ENCODE assay signal across 26 cellular contexts in genomic region chr6:38326837-38327236, GRCh38.
"Had no signal": no experiment of that assay in that cellular context is flagged by ENCODE, and none has a peak within 500 bp of the region (broad histone marks: within the 10 kb centered on the region; RNA-seq: fewer than 3 reads in every experiment).

No MANE protein-coding gene starts in this region.

- H3K9me3 Mint-ChIP-seq: activated CD4-positive, alpha-beta memory T cell treated with anti-CD3 and anti-CD28 coated beads for 36 hours; activated naive CD4-positive, alpha-beta T cell treated with anti-CD3 and anti-CD28 coated beads, Interleukin-2, amount 10 ng/mL, durations not matched to agents 7 days and 5 days; activated naive CD8-positive, alpha-beta T cell treated with anti-CD3 and anti-CD28 coated beads for 36 hours; activated T-cell treated with anti-CD3 and anti-CD28 coated beads, Interleukin-2, amount 50 U/mL, for 72 hours; activated T-helper 2 cell treated with anti-CD3 and anti-CD28 coated beads, Interferon-gamma antibody, Interleukin-2, Interleukin-4, amounts not matched to agents 10 μg/mL and 5 μg/mL and 100 μg/mL, durations not matched to agents 14 hours and 24 hours and 36 hours had no signal

- H3K36me3 Mint-ChIP-seq: activated naive CD4-positive, alpha-beta T cell treated with anti-CD3 and anti-CD28 coated beads, Interleukin-2, amount 10 ng/mL, durations not matched to agents 7 days and 5 days; activated naive CD8-positive, alpha-beta T cell treated with anti-CD3 and anti-CD28 coated beads for 36 hours had no signal

- H3K9me3 ChIP-seq: SJCRH30, SK-N-SH had no signal

- H3K36me3 ChIP-seq: brain microvascular endothelial cell, cardiac muscle cell, SJCRH30 had no signal

- H3K27me3 ChIP-seq: brain microvascular endothelial cell, cardiac muscle cell, SJCRH30 had no signal

- ATAC-seq: activated T-cell treated with anti-CD3 and anti-CD28 coated beads, Interleukin-2, amount 50 U/mL, for 72 hours; Right ventricle myocardium inferior had no signal

- H3K27ac ChIP-seq: brain microvascular endothelial cell, cardiac muscle cell, SJCRH30, VCaP had no signal

- H3K4me1 Mint-ChIP-seq: activated CD4-positive, alpha-beta T cell treated with anti-CD3 and anti-CD28 coated beads, Interleukin-2, amount 10 ng/mL, durations not matched to agents 7 days and 5 days; activated naive CD4-positive, alpha-beta T cell treated with anti-CD3 and anti-CD28 coated beads, Interleukin-2, amount 10 ng/mL, durations not matched to agents 7 days and 5 days had no signal

- H3K4me1 ChIP-seq: SJCRH30 had no signal

- DNase-seq: activated CD4-positive, alpha-beta memory T cell treated with anti-CD3 and anti-CD28 coated beads for 36 hours; activated CD4-positive, alpha-beta T cell treated with anti-CD3 and anti-CD28 coated beads, Interleukin-2, amount 10 ng/mL, durations not matched to agents 7 days and 5 days; activated CD4-positive, CD25-positive, alpha-beta regulatory T cell; activated CD8-positive, alpha-beta memory T cell treated with anti-CD3 and anti-CD28 coated beads for 24 hours; activated gamma-delta T cell treated with Interleukin-2 at 50 U/mL for 16 hours; activated naive CD4-positive, alpha-beta T cell treated with anti-CD3 and anti-CD28 coated beads, Interleukin-2, amount 10 ng/mL, durations not matched to agents 7 days and 5 days; activated naive CD8-positive, alpha-beta T cell treated with anti-CD3 and anti-CD28 coated beads for 36 hours; activated T-cell treated with anti-CD3 and anti-CD28 coated beads, Interleukin-2, amount 50 U/mL, for 72 hours; brain microvascular endothelial cell; KG1; NCI-H1092; NCI-H1417; NCI-H1694 treated with DMSO at 0.1 percent for 48 hours; NCI-H2029 treated with DMSO at 0.1 percent for 48 hours; NCI-H2171; NCI-H2227 treated with DMSO at 0.1 percent for 48 hours; NCI-H446 treated with DMSO at 0.1 percent for 48 hours; NCI-H748 treated with DMSO at 0.1 percent for 48 hours; RPMI8226; SJCRH30; SK-N-SH; T-helper 1 cell had no signal

- H3K27me3 Mint-ChIP-seq: activated CD4-positive, alpha-beta memory T cell treated with anti-CD3 and anti-CD28 coated beads for 36 hours; activated CD4-positive, alpha-beta T cell treated with anti-CD3 and anti-CD28 coated beads, Interleukin-2, amount 10 ng/mL, durations not matched to agents 7 days and 5 days; activated naive CD4-positive, alpha-beta T cell treated with anti-CD3 and anti-CD28 coated beads, Interleukin-2, amount 10 ng/mL, durations not matched to agents 7 days and 5 days; activated naive CD8-positive, alpha-beta T cell treated with anti-CD3 and anti-CD28 coated beads for 36 hours had no signal

- H3K4me3 ChIP-seq: cardiac muscle cell, SJCRH30 had no signal

- H3K27ac Mint-ChIP-seq: activated CD4-positive, alpha-beta memory T cell treated with anti-CD3 and anti-CD28 coated beads for 36 hours; activated CD4-positive, alpha-beta T cell treated with anti-CD3 and anti-CD28 coated beads, Interleukin-2, amount 10 ng/mL, durations not matched to agents 7 days and 5 days; activated naive CD4-positive, alpha-beta T cell treated with anti-CD3 and anti-CD28 coated beads, Interleukin-2, amount 10 ng/mL, durations not matched to agents 7 days and 5 days; activated naive CD8-positive, alpha-beta T cell treated with anti-CD3 and anti-CD28 coated beads for 36 hours; activated T-helper 2 cell treated with anti-CD3 and anti-CD28 coated beads, Interferon-gamma antibody, Interleukin-2, Interleukin-4, amounts not matched to agents 10 μg/mL and 5 μg/mL and 100 μg/mL, durations not matched to agents 14 hours and 24 hours and 36 hours had no signal

- H3K4me3 Mint-ChIP-seq: activated CD4-positive, alpha-beta memory T cell treated with anti-CD3 and anti-CD28 coated beads for 36 hours; activated CD4-positive, alpha-beta T cell treated with anti-CD3 and anti-CD28 coated beads, Interleukin-2, amount 10 ng/mL, durations not matched to agents 7 days and 5 days; activated naive CD4-positive, alpha-beta T cell treated with anti-CD3 and anti-CD28 coated beads, Interleukin-2, amount 10 ng/mL, durations not matched to agents 7 days and 5 days; activated naive CD8-positive, alpha-beta T cell treated with anti-CD3 and anti-CD28 coated beads for 36 hours; activated T-cell treated with anti-CD3 and anti-CD28 coated beads, Interleukin-2, amount 50 U/mL, for 72 hours had no signal
